In genomic region chr15:99475754-99476412, GRCh38 we compare ENCODE assay signal across 14 cellular contexts.
DNase-seq lines count a peak whose midpoint lies in the region; ATAC-seq, FAIRE-seq and TF ChIP-seq lines count a peak whose summit lies in the region.
"Had no signal": no experiment of that assay in that cellular context is flagged by ENCODE, and none has a peak within 500 bp of the region (broad histone marks: within the 10 kb centered on the region; RNA-seq: fewer than 3 reads in every experiment).

No MANE protein-coding gene starts in this region.

- H3K4me1 ChIP-seq in HepG2 (ENCODE audit: insufficient read depth, low read length) (peaks cover 44% of the 10 kb centered on the region), right lobe of liver (no peaks in the 10 kb centered on the region), esophagus (ENCODE audit: control insufficient read depth in 2 of 2, insufficient read depth in 2 of 2, low read length in 1 of 2) (peaks cover 7 to 11% of the 10 kb centered on the region in 2 donors)

- no peak for TF ChIP-seq POLR2A in HepG2 (IDR thresholded peaks at IDR 0.05; ENCODE audit: insufficient read depth in 1 of 2, low read depth in 2 of 2, low read length in 2 of 2)
- TF ChIP-seq POLR2A in right lobe of liver (IDR thresholded peaks at IDR 0.05), result no peak

- TF ChIP-seq CTCF in HepG2 (CRISPR knock-in tag; IDR thresholded peaks at IDR 0.05) (no peak), right lobe of liver (IDR thresholded peaks at IDR 0.05) (no peak), osteocyte (IDR thresholded peaks at IDR 0.05) (no peak)

- H3K27me3 ChIP-seq in HepG2 (ENCODE audit: control insufficient read depth in 1 of 2, insufficient read depth in 2 of 2, low read length in 2 of 2) (peaks cover 0 to 8% of the 10 kb centered on the region in 2 experiments; a peak in 2 of 5 replicates), right lobe of liver (no peaks in the 10 kb centered on the region), esophagus (ENCODE audit: control insufficient read depth in 1 of 2, insufficient read depth in 2 of 2, low read length in 2 of 2) (no peaks in the 10 kb centered on the region)
- H3K27me3 ChIP-seq: foreskin keratinocyte had no signal

- TF ChIP-seq EP300 in HepG2 (IDR thresholded peaks at IDR 0.05; ENCODE audit: low read depth in 2 of 2, low read length in 2 of 2) (no peak), HepG2 (CRISPR knock-in tag; IDR thresholded peaks at IDR 0.05; ENCODE audit: borderline replicate concordance) (no peak)

- FAIRE-seq in HepG2 (lab: Jason Lieb, UNC), result no peak

- H3K9ac ChIP-seq in HepG2 (ENCODE audit: insufficient read depth, low read depth, low read length), result no peak overlapping the region

- H3K4me3 Mint-ChIP-seq in osteocyte (ENCODE audit: unreplicated experiment), result peak overlapping the region; percentile 47
- H3K4me3 Mint-ChIP-seq: central memory CD8-positive, alpha-beta T cell had no signal

- H3K79me2 ChIP-seq in HepG2 (ENCODE audit: insufficient read depth, low read length), result no peaks in the 10 kb centered on the region

- 71% methylated on average over 12 of the region's 14 CpGs for WGBS in HepG2 (ENCODE audit: low lambda C conversion rate)
- WGBS in right lobe of liver (ENCODE audit: insufficient coverage, low coverage, low lambda C conversion rate, missing lambda C conversion rate), result 88% methylated on average over 10 of the region's 14 CpGs
- 52 to 60% methylated on average over 14 of the region's 14 CpGs for WGBS in esophagus, 2 donors

- no peak overlapping the region for H3K4me3 ChIP-seq in HepG2 (replicated peaks in 1 of 3; ENCODE audit: insufficient read depth in 1 of 3, low read depth in 2 of 3, low read length in 3 of 3)
- no peak overlapping the region for H3K4me3 ChIP-seq in right lobe of liver
- H3K4me3 ChIP-seq in esophagus (ENCODE audit: low read depth in 1 of 2, low read length in 2 of 2), result no peak overlapping the region
- H3K4me3 ChIP-seq: SK-N-MC had no signal

- H3K9me3 ChIP-seq in HepG2 (ENCODE audit: low read length) (no peaks in the 10 kb centered on the region), right lobe of liver (no peaks in the 10 kb centered on the region), esophagus (ENCODE audit: control insufficient read depth in 2 of 2, insufficient read depth in 1 of 2, low read depth in 1 of 2, low read length in 1 of 2) (no peaks in the 10 kb centered on the region)

- BruUV-seq in HepG2 (replicated peaks; lab: Mats Ljungman, UMichigan), result no TSS peak

- intact Hi-C loops in HepG2 (cut with micrococcal nuclease; ENCODE audit: unreplicated experiment), result no loop called here
- intact Hi-C loops in right lobe of liver (cut with DNase I), result no loop called here

- H4K20me1 ChIP-seq in HepG2 (ENCODE audit: insufficient read depth, low read length), result no peaks in the 10 kb centered on the region

- DNase-seq in HepG2 (ENCODE audit: low spot score) (no peak), right lobe of liver (no peak), osteocyte (ENCODE audit: extremely low spot score, unreplicated experiment) (no peak)
- DNase-seq: activated CD4-positive, CD25-positive, alpha-beta regulatory T cell treated with anti-CD3 and anti-CD28 coated beads, Interleukin-2, amount 50 U/mL, for 72 hours; NCI-H187 had no signal

- H3K27me3 Mint-ChIP-seq in osteocyte (ENCODE audit: unreplicated experiment), result no peaks in the 10 kb centered on the region

- CTCF ChIA-PET in HepG2 (lab: Yijun Ruan, JAX; ENCODE audit: low intra/inter-chr PET ratio, low total read pairs), result no interaction called here

- peaks cover 4% of the 10 kb centered on the region for H3K36me3 Mint-ChIP-seq in osteocyte (ENCODE audit: unreplicated experiment)

- peak overlapping the region; percentile 76; the same call in 1 of the 2 replicates for H3K4me2 ChIP-seq in HepG2 (ENCODE audit: low read depth, low read length)

- H3K27ac Mint-ChIP-seq in osteocyte (ENCODE audit: unreplicated experiment), result peak overlapping the region; percentile 92

- H2AFZ ChIP-seq in HepG2 (ENCODE audit: low read length), result no peak overlapping the region

- in situ Hi-C loops in HepG2 (cut with HindIII; ENCODE audit: extremely low pct_ligation_motif_present, low pct_unique_long_range_greater_than_20kb), result no loop called here

- H3K27ac ChIP-seq in HepG2 (ENCODE audit: extremely low read length, insufficient read depth, low read length) (no peak overlapping the region), right lobe of liver (no peak overlapping the region), esophagus (ENCODE audit: low read depth in 2 of 2, low read length in 1 of 2) (peak overlapping the region; percentile 82 to 90)
- H3K27ac ChIP-seq: SK-N-MC had no signal

- H3K36me3 ChIP-seq in HepG2 (replicated peaks in 1 of 2; ENCODE audit: control insufficient read depth in 1 of 2, insufficient read depth in 2 of 2, low read length in 2 of 2) (no peaks in the 10 kb centered on the region), right lobe of liver (no peaks in the 10 kb centered on the region), esophagus (ENCODE audit: control insufficient read depth in 2 of 2, insufficient read depth in 2 of 2, low read length in 1 of 2) (no peaks in the 10 kb centered on the region)

- no peak for TF ChIP-seq RAD21 in HepG2 (CRISPR knock-in tag; IDR thresholded peaks at IDR 0.05)

- no peak for ATAC-seq in HepG2
- ATAC-seq in right lobe of liver, result no peak
- no peak for ATAC-seq in HG02798 (IDR thresholded peaks at IDR 0.05; ENCODE audit: poor library complexity, unreplicated experiment)
- ATAC-seq in HG02973 (IDR thresholded peaks at IDR 0.05; ENCODE audit: unreplicated experiment), result no peak
- ATAC-seq in GM18520 (IDR thresholded peaks at IDR 0.05; ENCODE audit: unreplicated experiment), result no peak
- ATAC-seq in HG03135 (IDR thresholded peaks at IDR 0.05; ENCODE audit: unreplicated experiment), result no peak
- ATAC-seq: HCT116 had no signal

- H3K9me3 Mint-ChIP-seq in osteocyte (ENCODE audit: unreplicated experiment), result no peaks in the 10 kb centered on the region
- H3K9me3 Mint-ChIP-seq: central memory CD8-positive, alpha-beta T cell had no signal

- POLR2A ChIA-PET in HepG2 (lab: Yijun Ruan, JAX), result interaction anchor here (0.8 to 1.3 kb wide), 2 partner anchors 20 to 21 kb away, joined by 3 to 4 read pairs; no protein-coding TSS in a partner anchor

- H3K4me1 Mint-ChIP-seq in osteocyte (ENCODE audit: unreplicated experiment), result peaks cover 48% of the 10 kb centered on the region
- H3K4me1 Mint-ChIP-seq: central memory CD8-positive, alpha-beta T cell had no signal

TF ChIP-seq in HepG2, 621 proteins besides CTCF, POLR2A, EP300 and RAD21:
- TF ChIP-seq ZMYM3 (CRISPR knock-in tag; IDR thresholded peaks at IDR 0.05) (0 out of 2 replicates have a peak, but pooled peaks have one; percentile 12), GABPB1 (CRISPR knock-in tag; IDR thresholded peaks at IDR 0.05) (no peak), ZNF768 (CRISPR knock-in tag; IDR thresholded peaks at IDR 0.05) (peak; percentile 90)

Comparison
In these comparisons a context has a peak if more than half of its experiments do, and no peak if none do; other contexts are left out.
1. H3K27ac ChIP-seq: peak in esophagus (2 of 2); none in HepG2 (single experiment) and right lobe of liver (0 of 3).